33 cellular contexts compared by ENCODE assay signal in the genomic region with DNA sequence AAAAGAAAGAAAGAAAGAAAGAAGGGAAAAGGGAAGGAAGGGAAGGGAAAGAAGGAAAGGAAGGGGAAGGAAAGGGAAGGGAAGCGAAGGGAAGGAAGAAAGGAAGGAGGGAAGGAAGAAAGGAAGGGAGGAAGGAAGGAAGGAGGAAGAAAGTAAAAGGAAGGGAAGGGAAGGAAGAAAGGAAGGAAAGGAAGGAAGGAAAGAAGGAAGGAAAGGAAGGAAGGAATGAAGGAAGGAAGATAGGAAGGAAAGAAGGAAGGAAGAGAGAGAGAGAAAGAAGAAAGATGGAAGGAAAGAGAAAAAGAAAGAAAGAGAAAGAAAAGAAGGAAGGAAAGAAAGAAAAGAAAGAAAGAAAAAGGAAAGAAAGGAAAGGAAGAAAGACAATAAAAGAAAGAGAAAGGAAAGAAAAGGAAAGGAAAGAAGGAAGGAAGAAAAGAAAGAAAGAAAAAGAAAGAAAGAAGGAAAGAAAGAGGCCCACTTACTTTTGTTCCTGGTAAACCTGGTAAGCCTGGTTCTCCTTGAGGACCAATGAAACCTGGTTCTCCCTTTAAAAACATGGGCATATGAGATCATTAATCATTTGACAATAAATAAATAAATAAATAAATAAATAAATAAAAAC.
"Had no signal": no experiment of that assay in that cellular context is flagged by ENCODE, and none has a peak within 500 bp of the region (broad histone marks: within the 10 kb centered on the region; RNA-seq: fewer than 3 reads in every experiment).

No MANE protein-coding gene starts in this region.

- H3K9me3 ChIP-seq: esophagus muscularis mucosa, gastrocnemius medialis, heart left ventricle had no signal

- H3K4me1 ChIP-seq: esophagus muscularis mucosa, foreskin keratinocyte, gastrocnemius medialis, heart left ventricle had no signal

- H3K36me3 ChIP-seq: brain microvascular endothelial cell, esophagus muscularis mucosa, gastrocnemius medialis, heart left ventricle, WERI-Rb-1 had no signal

- H3K27me3 Mint-ChIP-seq: dendritic cell treated with granulocyte-macrophage colony-stimulating factor and Interleukin-4, amounts not matched to agents 40 ng/mL and 50 ng/mL, for 4 days had no signal

- H3K27ac Mint-ChIP-seq: activated CD4-positive, alpha-beta memory T cell treated with anti-CD3 and anti-CD28 coated beads for 36 hours; activated CD4-positive, alpha-beta T cell treated with anti-CD3 and anti-CD28 coated beads for 36 hours; activated CD4-positive, alpha-beta T cell treated with anti-CD3 and anti-CD28 coated beads, Interleukin-2, amount 10 ng/mL, durations not matched to agents 24 days and 14 days; activated naive CD8-positive, alpha-beta T cell; activated T-helper 17 cell treated with anti-CD3 and anti-CD28 coated beads, Interleukin-2, amount 50 U/mL, for 72 hours; dendritic cell treated with granulocyte-macrophage colony-stimulating factor and Interleukin-4, amounts not matched to agents 40 ng/mL and 50 ng/mL, for 4 days; endodermal cell; T-helper 17 cell; T-helper 2 cell treated with Interferon-gamma antibody and Interleukin-4, amounts not matched to agents 5 μg/mL and 100 μg/mL, for 36 hours had no signal

- DNase-seq: activated CD4-positive, alpha-beta memory T cell treated with anti-CD3 and anti-CD28 coated beads for 36 hours; activated CD4-positive, alpha-beta T cell treated with anti-CD3 and anti-CD28 coated beads for 36 hours; activated CD4-positive, alpha-beta T cell treated with anti-CD3 and anti-CD28 coated beads, Interleukin-2, amount 10 ng/mL, durations not matched to agents 24 days and 14 days; activated CD4-positive, CD25-positive, alpha-beta regulatory T cell; activated CD4-positive, CD25-positive, alpha-beta regulatory T cell treated with anti-CD3 and anti-CD28 coated beads, Interleukin-2, amount 50 U/mL, for 72 hours; activated CD8-positive, alpha-beta memory T cell treated with anti-CD3 and anti-CD28 coated beads for 24 hours; activated effector memory CD4-positive, alpha-beta T cell treated with Interleukin-2 at 50 U/mL for 16 hours; activated gamma-delta T cell treated with Interleukin-2 at 50 U/mL for 16 hours; activated naive CD4-positive, alpha-beta T cell treated with anti-CD3 and anti-CD28 coated beads, Interleukin-2, amount 50 U/mL, for 16 hours; activated naive CD4-positive, alpha-beta T cell treated with Interleukin-2 at 50 U/mL for 16 hours; activated T-cell treated with anti-CD3 and anti-CD28 coated beads, Interleukin-2, amount 50 U/mL, for 4 hours; amniotic stem cell; anterior cingulate cortex; brain microvascular endothelial cell; dorsolateral prefrontal cortex; effector memory CD4-positive, alpha-beta T cell; endodermal cell; erythroblast; foreskin keratinocyte; gastrocnemius medialis; glutamatergic neuron; heart left ventricle; T-helper 1 cell; T-helper 17 cell; T1000; WERI-Rb-1 had no signal

- H3K4me3 ChIP-seq: coronary artery, dorsolateral prefrontal cortex, esophagus muscularis mucosa, gastrocnemius medialis, heart left ventricle had no signal

- H3K27me3 ChIP-seq: brain microvascular endothelial cell, esophagus muscularis mucosa, gastrocnemius medialis, heart left ventricle had no signal

- H3K36me3 Mint-ChIP-seq: activated naive CD8-positive, alpha-beta T cell had no signal

- H3K4me3 Mint-ChIP-seq: activated CD4-positive, alpha-beta memory T cell treated with anti-CD3 and anti-CD28 coated beads for 36 hours; activated CD4-positive, alpha-beta T cell treated with anti-CD3 and anti-CD28 coated beads for 36 hours; activated CD4-positive, alpha-beta T cell treated with anti-CD3 and anti-CD28 coated beads, Interleukin-2, amount 10 ng/mL, durations not matched to agents 24 days and 14 days; activated naive CD8-positive, alpha-beta T cell; activated T-cell treated with anti-CD3 and anti-CD28 coated beads, Interleukin-2, amount 50 U/mL, for 4 hours; activated T-helper 17 cell treated with anti-CD3 and anti-CD28 coated beads, Interleukin-2, amount 50 U/mL, for 72 hours; central memory CD8-positive, alpha-beta T cell; dendritic cell treated with granulocyte-macrophage colony-stimulating factor and Interleukin-4, amounts not matched to agents 40 ng/mL and 50 ng/mL, for 4 days; endodermal cell; T-helper 17 cell; T-helper 2 cell treated with Interferon-gamma antibody and Interleukin-4, amounts not matched to agents 5 μg/mL and 100 μg/mL, for 36 hours had no signal

- H3K9me3 Mint-ChIP-seq: activated CD4-positive, alpha-beta memory T cell treated with anti-CD3 and anti-CD28 coated beads for 36 hours; activated T-cell treated with anti-CD3 and anti-CD28 coated beads, Interleukin-2, amount 50 U/mL, for 4 hours; activated T-helper 17 cell treated with anti-CD3 and anti-CD28 coated beads, Interleukin-2, amount 50 U/mL, for 72 hours; central memory CD8-positive, alpha-beta T cell; endodermal cell; T-helper 2 cell treated with Interferon-gamma antibody and Interleukin-4, amounts not matched to agents 5 μg/mL and 100 μg/mL, for 36 hours had no signal

- H3K27ac ChIP-seq: brain microvascular endothelial cell, coronary artery, dorsolateral prefrontal cortex, esophagus muscularis mucosa, foreskin keratinocyte, gastrocnemius medialis, heart left ventricle, WERI-Rb-1 had no signal

- ATAC-seq: activated CD4-positive, alpha-beta T cell treated with anti-CD3 and anti-CD28 coated beads for 36 hours; activated T-cell treated with anti-CD3 and anti-CD28 coated beads, Interleukin-2, amount 50 U/mL, for 4 hours; activated T-helper 17 cell treated with anti-CD3 and anti-CD28 coated beads, Interleukin-2, amount 50 U/mL, for 72 hours; foreskin keratinocyte; gastrocnemius medialis; heart left ventricle; T-helper 17 cell had no signal

- H3K4me1 Mint-ChIP-seq: activated CD4-positive, alpha-beta T cell treated with anti-CD3 and anti-CD28 coated beads for 36 hours; activated CD4-positive, alpha-beta T cell treated with anti-CD3 and anti-CD28 coated beads, Interleukin-2, amount 10 ng/mL, durations not matched to agents 24 days and 14 days; activated T-helper 17 cell treated with anti-CD3 and anti-CD28 coated beads, Interleukin-2, amount 50 U/mL, for 72 hours; central memory CD8-positive, alpha-beta T cell; T-helper 17 cell had no signal
